ENCODE assay signal across 22 cellular contexts in the genomic region with DNA sequence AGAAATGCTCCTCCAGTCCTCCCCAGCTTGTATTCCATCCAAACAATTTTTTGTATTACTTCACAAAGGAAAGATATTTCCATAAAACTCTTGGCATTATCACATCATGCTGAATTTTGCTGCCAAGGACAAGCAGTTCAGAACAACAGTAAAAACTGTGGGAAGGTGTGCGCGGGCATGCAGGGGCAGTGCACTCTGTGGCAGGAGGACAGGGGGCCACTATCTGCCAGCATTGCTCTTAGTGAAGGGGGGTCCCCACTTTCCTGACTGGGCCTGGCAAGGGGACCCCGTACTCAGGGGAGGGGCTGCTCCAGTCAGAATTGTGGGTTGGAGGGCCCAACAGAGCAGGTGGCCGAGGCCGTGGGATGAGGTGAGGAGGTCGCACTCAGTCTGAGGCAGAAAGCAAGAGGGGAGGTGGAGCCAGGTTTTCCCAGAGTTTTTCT. TPM values are rescaled to one million over a fixed set of nuclear protein-coding genes. Genes with fewer than 3 reads are reported as not detected.
DNase-seq lines count a peak whose midpoint lies in the region; ATAC-seq and TF ChIP-seq lines count a peak whose summit lies in the region.
"Had no signal": no experiment of that assay in that cellular context is flagged by ENCODE, and none has a peak within 500 bp of the region (broad histone marks: within the 10 kb centered on the region; RNA-seq: fewer than 3 reads in every experiment).

No MANE protein-coding gene starts in this region.

- H3K4me3 ChIP-seq in body of pancreas (no peak overlapping the region), right cardiac atrium (ENCODE audit: low read length) (no peak overlapping the region), psoas muscle (no peak overlapping the region), colonic mucosa (no peak overlapping the region)
- H3K4me3 ChIP-seq: GM12878, hepatocyte, pancreas had no signal

- no peaks in the 10 kb centered on the region for H3K9me3 ChIP-seq in body of pancreas
- H3K9me3 ChIP-seq in right cardiac atrium (ENCODE audit: control insufficient read depth, low read length): no peaks in the 10 kb centered on the region
- H3K9me3 ChIP-seq in psoas muscle: no peaks in the 10 kb centered on the region
- H3K9me3 ChIP-seq in colonic mucosa: no peaks in the 10 kb centered on the region
- H3K9me3 ChIP-seq: pancreas had no signal

- H3K27me3 ChIP-seq in body of pancreas: no peaks in the 10 kb centered on the region
- no peaks in the 10 kb centered on the region for H3K27me3 ChIP-seq in right cardiac atrium (ENCODE audit: control insufficient read depth, insufficient read depth)
- no peaks in the 10 kb centered on the region for H3K27me3 ChIP-seq in psoas muscle (ENCODE audit: insufficient read depth in 3 of 3, low read length in 2 of 3)
- no peaks in the 10 kb centered on the region for H3K27me3 ChIP-seq in colonic mucosa
- H3K27me3 ChIP-seq: hepatocyte, pancreas had no signal

- no peak overlapping the region for H3K9ac ChIP-seq in colonic mucosa (ENCODE audit: low read depth in 2 of 2, low read length in 2 of 2)

- no peak for TF ChIP-seq POLR2A in body of pancreas (IDR thresholded peaks at IDR 0.05)

- peak overlapping the region; percentile 30 for H3K27ac Mint-ChIP-seq in type B pancreatic cell
- H3K27ac Mint-ChIP-seq: activated CD4-positive, alpha-beta T cell treated with anti-CD3 and anti-CD28 coated beads for 36 hours; activated CD8-positive, alpha-beta memory T cell treated with anti-CD3 and anti-CD28 coated beads, Interleukin-2, amount 10 ng/mL, durations not matched to agents 7 days and 5 days; activated naive CD8-positive, alpha-beta T cell treated with anti-CD3 and anti-CD28 coated beads, Interleukin-2, amount 10 ng/mL, durations not matched to agents 7 days and 5 days; activated T-helper 2 cell treated with anti-CD3 and anti-CD28 coated beads, Interferon-gamma antibody, Interleukin-2, Interleukin-4, amounts not matched to agents 10 μg/mL and 5 μg/mL and 100 μg/mL, durations not matched to agents 14 hours and 24 hours and 36 hours; CD4-positive, alpha-beta T cell; naive B cell had no signal

- ATAC-seq in body of pancreas (peak; percentile 21), right cardiac atrium (peak; percentile 7 to 54), psoas muscle (peak in 1 of 4 donors; percentile 41)
- ATAC-seq: activated CD4-positive, alpha-beta T cell treated with anti-CD3 and anti-CD28 coated beads for 36 hours; activated CD8-positive, alpha-beta memory T cell treated with anti-CD3 and anti-CD28 coated beads, Interleukin-2, amount 10 ng/mL, durations not matched to agents 7 days and 5 days; GM12878; pancreas had no signal

- H3K27me3 Mint-ChIP-seq in type B pancreatic cell: no peaks in the 10 kb centered on the region
- H3K27me3 Mint-ChIP-seq: activated CD8-positive, alpha-beta memory T cell treated with anti-CD3 and anti-CD28 coated beads, Interleukin-2, amount 10 ng/mL, durations not matched to agents 7 days and 5 days; activated naive CD8-positive, alpha-beta T cell treated with anti-CD3 and anti-CD28 coated beads, Interleukin-2, amount 10 ng/mL, durations not matched to agents 7 days and 5 days; naive B cell had no signal

- TF ChIP-seq CTCF in body of pancreas (IDR thresholded peaks at IDR 0.05) (no peak), psoas muscle (IDR thresholded peaks at IDR 0.05) (no peak), type B pancreatic cell (conservative IDR thresholded peaks at IDR 0.05) (no peak), colonic mucosa (IDR thresholded peaks at IDR 0.05) (no peak)

- H3K27ac ChIP-seq in body of pancreas (no peak overlapping the region), right cardiac atrium (ENCODE audit: low read length) (no peak overlapping the region), psoas muscle (peak overlapping the region; percentile 23), colonic mucosa (no peak overlapping the region)
- H3K27ac ChIP-seq: brain microvascular endothelial cell, hepatocyte, pancreas had no signal

- no peaks in the 10 kb centered on the region for H3K4me1 ChIP-seq in body of pancreas
- peaks cover 2% of the 10 kb centered on the region for H3K4me1 ChIP-seq in right cardiac atrium (ENCODE audit: control insufficient read depth, insufficient read depth, low read length)
- no peaks in the 10 kb centered on the region for H3K4me1 ChIP-seq in psoas muscle
- no peaks in the 10 kb centered on the region for H3K4me1 ChIP-seq in colonic mucosa
- H3K4me1 ChIP-seq: pancreas had no signal

- H3K36me3 ChIP-seq in body of pancreas (replicated peaks in 1 of 2; ENCODE audit: insufficient read depth in 1 of 2, low read depth in 2 of 2) (no peaks in the 10 kb centered on the region), psoas muscle (ENCODE audit: insufficient read depth in 1 of 2, low read depth in 1 of 2) (peaks cover 0 to 76% of the 10 kb centered on the region in 2 donors), colonic mucosa (no peaks in the 10 kb centered on the region)
- H3K36me3 ChIP-seq: brain microvascular endothelial cell, pancreas had no signal

- DNase-seq in body of pancreas (no peak), right cardiac atrium (peak in 1 of 3 donors; percentile 56), psoas muscle (no peak), type B pancreatic cell (ENCODE audit: extremely low spot score, unreplicated experiment) (no peak), colonic mucosa (no peak)
- DNase-seq in activated CD8-positive, alpha-beta memory T cell treated with anti-CD3 and anti-CD28 coated beads for 24 hours: no peak
- DNase-seq in stimulated activated naive CD4-positive, alpha-beta T cell (lab: John Stamatoyannopoulos, UW): no peak
- DNase-seq: activated CD4-positive, alpha-beta T cell treated with anti-CD3 and anti-CD28 coated beads for 36 hours; activated CD8-positive, alpha-beta memory T cell treated with anti-CD3 and anti-CD28 coated beads, Interleukin-2, amount 10 ng/mL, durations not matched to agents 7 days and 5 days; activated naive CD8-positive, alpha-beta T cell treated with anti-CD3 and anti-CD28 coated beads, Interleukin-2, amount 10 ng/mL, durations not matched to agents 7 days and 5 days; brain microvascular endothelial cell; CD4-positive, alpha-beta T cell; cortex of kidney; DMS79; naive B cell; NCI-H146; NCI-H2171; pancreas; stimulated activated CD4-positive, alpha-beta T cell treated with anti-CD3 and anti-CD28 coated beads, Interleukin-4, amount 100 ng/mL, for 1 hour had no signal

- intact Hi-C loops in body of pancreas (cut with DNase I): no loop called here
- intact Hi-C loops in right cardiac atrium (cut with DNase I): no loop called here
- intact Hi-C loops in psoas muscle (cut with DNase I): no loop called here
- intact Hi-C loops in colonic mucosa (cut with DNase I): no loop called here

- H3K9me3 Mint-ChIP-seq in type B pancreatic cell: no peaks in the 10 kb centered on the region
- H3K9me3 Mint-ChIP-seq: activated naive CD8-positive, alpha-beta T cell treated with anti-CD3 and anti-CD28 coated beads, Interleukin-2, amount 10 ng/mL, durations not matched to agents 7 days and 5 days; activated T-helper 2 cell treated with anti-CD3 and anti-CD28 coated beads, Interferon-gamma antibody, Interleukin-2, Interleukin-4, amounts not matched to agents 10 μg/mL and 5 μg/mL and 100 μg/mL, durations not matched to agents 14 hours and 24 hours and 36 hours; CD4-positive, alpha-beta T cell; naive B cell had no signal

- 91 to 95% methylated on average over 6 of the region's 6 CpGs for WGBS in body of pancreas, 2 donors
- WGBS in right cardiac atrium: 81% methylated on average over 6 of the region's 6 CpGs
- 75 to 79% (median 76%) methylated on average over 6 of the region's 6 CpGs for WGBS in psoas muscle, 3 donors

- H3K4me1 Mint-ChIP-seq in type B pancreatic cell (ENCODE audit: unreplicated experiment): no peaks in the 10 kb centered on the region
- H3K4me1 Mint-ChIP-seq: activated CD8-positive, alpha-beta memory T cell treated with anti-CD3 and anti-CD28 coated beads, Interleukin-2, amount 10 ng/mL, durations not matched to agents 7 days and 5 days; naive B cell had no signal

- H3K36me3 Mint-ChIP-seq in type B pancreatic cell: peaks cover 17% of the 10 kb centered on the region
- H3K36me3 Mint-ChIP-seq: activated CD8-positive, alpha-beta memory T cell treated with anti-CD3 and anti-CD28 coated beads, Interleukin-2, amount 10 ng/mL, durations not matched to agents 7 days and 5 days; activated naive CD8-positive, alpha-beta T cell treated with anti-CD3 and anti-CD28 coated beads, Interleukin-2, amount 10 ng/mL, durations not matched to agents 7 days and 5 days had no signal

- no peak overlapping the region for H3K4me3 Mint-ChIP-seq in type B pancreatic cell
- H3K4me3 Mint-ChIP-seq: activated CD4-positive, alpha-beta T cell treated with anti-CD3 and anti-CD28 coated beads for 36 hours; activated CD8-positive, alpha-beta memory T cell treated with anti-CD3 and anti-CD28 coated beads, Interleukin-2, amount 10 ng/mL, durations not matched to agents 7 days and 5 days; activated naive CD8-positive, alpha-beta T cell treated with anti-CD3 and anti-CD28 coated beads, Interleukin-2, amount 10 ng/mL, durations not matched to agents 7 days and 5 days; CD4-positive, alpha-beta T cell had no signal

RNA-seq across cellular contexts. Expression of gene ANGPTL2, which starts 32.8 kb away (rescaled TPM):
- total RNA-seq in body of pancreas (1 to 10 TPM; 3.1 to 7.6 TPM), right cardiac atrium (10 to 100 TPM; 33.8 to 69.5 (median 47.2) TPM), psoas muscle (100 to 1,000 TPM in 1 of 4 donors, 10 to 100 TPM in 3; 12.6 to 208 (median 19.0) TPM), type B pancreatic cell (ENCODE audit: low replicate concordance) (5.4 and 20.6 TPM in 2 replicates), colonic mucosa (10 to 100 TPM in 1 of 2 donors, 1 to 10 TPM in 1; 2.7 to 15.1 TPM)
- polyA plus RNA-seq in right cardiac atrium (26.7 TPM), psoas muscle (10 to 100 TPM in 2 of 3 donors, 1 to 10 TPM in 1; 8.9 to 22.3 (median 11.2) TPM)
- total RNA-seq: activated CD4-positive, alpha-beta T cell treated with anti-CD3 and anti-CD28 coated beads for 36 hours; activated CD8-positive, alpha-beta memory T cell treated with anti-CD3 and anti-CD28 coated beads, Interleukin-2, amount 10 ng/mL, durations not matched to agents 7 days and 5 days; activated naive CD8-positive, alpha-beta T cell treated with anti-CD3 and anti-CD28 coated beads, Interleukin-2, amount 10 ng/mL, durations not matched to agents 7 days and 5 days; activated T-helper 2 cell treated with anti-CD3 and anti-CD28 coated beads, Interferon-gamma antibody, Interleukin-2, Interleukin-4, amounts not matched to agents 10 μg/mL and 5 μg/mL and 100 μg/mL, durations not matched to agents 14 hours and 24 hours and 36 hours; CD4-positive, alpha-beta T cell had no signal
